In the genomic region with DNA sequence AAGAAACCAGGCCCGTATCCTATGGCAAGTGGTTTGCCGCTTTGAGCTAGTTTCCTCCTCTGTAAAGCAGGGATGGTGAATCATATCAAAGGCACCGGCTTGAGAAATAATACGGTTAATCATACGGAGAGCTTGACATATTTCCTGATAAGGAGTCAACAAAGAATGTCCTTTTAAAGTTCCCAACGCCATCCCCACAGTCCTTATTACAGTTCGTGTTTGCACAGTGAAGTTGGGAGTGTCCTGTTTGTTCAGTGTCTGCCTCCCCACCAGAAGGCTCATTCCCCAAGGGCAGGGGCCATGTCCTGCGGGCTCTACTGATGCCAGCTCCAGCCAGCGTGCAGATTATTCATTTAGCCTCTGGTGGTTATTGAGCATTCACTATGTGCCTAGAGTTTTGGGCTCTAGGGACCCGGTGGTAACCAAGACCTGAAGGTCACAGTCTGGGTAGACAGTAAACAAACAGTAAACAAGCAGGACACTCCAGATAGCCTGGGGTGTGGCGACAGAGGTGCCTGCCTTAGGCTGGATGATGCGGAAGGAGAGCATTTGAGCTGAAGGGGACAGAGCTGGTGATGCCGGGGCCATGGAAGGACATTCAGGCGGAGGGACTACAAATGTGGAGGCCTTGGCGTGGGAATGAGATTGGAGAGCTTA, we compare ENCODE assay signal across 9 cellular contexts. TPM values are rescaled to one million over a fixed set of nuclear protein-coding genes. Genes with fewer than 3 reads are reported as not detected.
DNase-seq lines count a peak whose midpoint lies in the region; ATAC-seq, FAIRE-seq and TF ChIP-seq lines count a peak whose summit lies in the region.
"Had no signal": no experiment of that assay in that cellular context is flagged by ENCODE, and none has a peak within 500 bp of the region (broad histone marks: within the 10 kb centered on the region; RNA-seq: fewer than 3 reads in every experiment).

No MANE protein-coding gene starts in this region.

- DNase-seq in CD4-positive, CD25-positive, alpha-beta regulatory T cell: no peak
- DNase-seq in HT-29 (ENCODE audit: low spot score): peak; percentile 96
- DNase-seq in bronchial epithelial cell (ENCODE audit: low read depth): peak; percentile 88
- no peak for DNase-seq in naive thymus-derived CD4-positive, alpha-beta T cell
- no peak for DNase-seq in central memory CD4-positive, alpha-beta T cell
- DNase-seq in 8988T: no peak
- DNase-seq: GOT3 had no signal

- no peak for TF ChIP-seq CTCF in bronchial epithelial cell (IDR thresholded peaks at IDR 0.05; ENCODE audit: insufficient read depth, low read length, severe bottlenecking)

- CTCF ChIA-PET in naive thymus-derived CD4-positive, alpha-beta T cell (lab: Charles Lee): interaction anchor here (1.0 to 1.4 kb wide), 3 partner anchors 33 to 168 kb away, joined by 3 to 8 read pairs (median 4); no protein-coding TSS in a partner anchor

- H3K27me3 ChIP-seq in CD4-positive, CD25-positive, alpha-beta regulatory T cell (ENCODE audit: control insufficient read depth, insufficient read depth, low read length): no peaks in the 10 kb centered on the region
- no peaks in the 10 kb centered on the region for H3K27me3 ChIP-seq in bronchial epithelial cell (ENCODE audit: control insufficient read depth, insufficient read depth, low read length)
- H3K27me3 ChIP-seq in naive thymus-derived CD4-positive, alpha-beta T cell (ENCODE audit: control insufficient read depth in 2 of 2, insufficient read depth in 2 of 2, low read length in 2 of 2): no peaks in the 10 kb centered on the region

- H3K4me3 Mint-ChIP-seq in CD4-positive, CD25-positive, alpha-beta regulatory T cell: peak overlapping the region in 2 of 4 donors; percentile 64 to 69
- peak overlapping the region in 2 of 10 donors; percentile 47 to 69 for H3K4me3 Mint-ChIP-seq in naive thymus-derived CD4-positive, alpha-beta T cell

- intact Hi-C loops in naive thymus-derived CD4-positive, alpha-beta T cell (cut with micrococcal nuclease): loop anchor here in 1 of 2 donors (10.0 kb wide), 1 partner anchor 272 kb away; a partner anchor contains a TSS

- no peaks in the 10 kb centered on the region for H3K27me3 Mint-ChIP-seq in CD4-positive, CD25-positive, alpha-beta regulatory T cell
- no peaks in the 10 kb centered on the region for H3K27me3 Mint-ChIP-seq in naive thymus-derived CD4-positive, alpha-beta T cell

- ATAC-seq in CD4-positive, CD25-positive, alpha-beta regulatory T cell (ENCODE audit: low read depth in 2 of 2): no peak
- no peak for ATAC-seq in naive thymus-derived CD4-positive, alpha-beta T cell
- ATAC-seq in GM18861 (IDR thresholded peaks at IDR 0.05; ENCODE audit: unreplicated experiment) (no peak), GM21786 (IDR thresholded peaks at IDR 0.05; ENCODE audit: unreplicated experiment) (no peak)

- peaks cover 39% of the 10 kb centered on the region for H3K36me3 ChIP-seq in CD4-positive, CD25-positive, alpha-beta regulatory T cell (ENCODE audit: control insufficient read depth, insufficient read depth, low read length)
- H3K36me3 ChIP-seq in bronchial epithelial cell (ENCODE audit: control insufficient read depth, insufficient read depth, low read length): peaks cover 10% of the 10 kb centered on the region
- H3K36me3 ChIP-seq in naive thymus-derived CD4-positive, alpha-beta T cell (ENCODE audit: control insufficient read depth in 2 of 3, insufficient read depth in 3 of 3, low read length in 3 of 3): peaks cover 0 to 62% (median 12%) of the 10 kb centered on the region in 3 experiments

- no peak overlapping the region for H3K4me3 ChIP-seq in CD4-positive, CD25-positive, alpha-beta regulatory T cell (ENCODE audit: low read depth, low read length)
- H3K4me3 ChIP-seq in bronchial epithelial cell (ENCODE audit: low read depth, low read length): no peak overlapping the region
- no peak overlapping the region for H3K4me3 ChIP-seq in naive thymus-derived CD4-positive, alpha-beta T cell (ENCODE audit: low read length)

- no peaks in the 10 kb centered on the region for H3K9me3 Mint-ChIP-seq in CD4-positive, CD25-positive, alpha-beta regulatory T cell
- H3K9me3 Mint-ChIP-seq in naive thymus-derived CD4-positive, alpha-beta T cell: peaks cover 0 to 3% (median 0%) of the 10 kb centered on the region in 11 donors

- H3K36me3 Mint-ChIP-seq in CD4-positive, CD25-positive, alpha-beta regulatory T cell: peaks cover 26% of the 10 kb centered on the region
- peaks cover 4 to 41% (median 23%) of the 10 kb centered on the region in 5 donors for H3K36me3 Mint-ChIP-seq in naive thymus-derived CD4-positive, alpha-beta T cell

- peak overlapping the region; percentile 73 to 90 (median 87) for H3K27ac Mint-ChIP-seq in CD4-positive, CD25-positive, alpha-beta regulatory T cell
- H3K27ac Mint-ChIP-seq in naive thymus-derived CD4-positive, alpha-beta T cell: peak overlapping the region; percentile 11 to 93 (median 75)

- H3K27ac ChIP-seq in CD4-positive, CD25-positive, alpha-beta regulatory T cell (ENCODE audit: insufficient read depth, low read length, poor library complexity, severe bottlenecking): no peak overlapping the region
- peak overlapping the region; percentile 56 for H3K27ac ChIP-seq in naive thymus-derived CD4-positive, alpha-beta T cell (ENCODE audit: low read depth, low read length)

- POLR2A ChIA-PET in naive thymus-derived CD4-positive, alpha-beta T cell (lab: Charles Lee): interaction anchor here (0.8 to 3.3 kb wide), 7 partner anchors 8 to 39 kb away, joined by 3 to 16 read pairs (median 3); no protein-coding TSS in a partner anchor

- H3K4me1 Mint-ChIP-seq in CD4-positive, CD25-positive, alpha-beta regulatory T cell: peaks cover 0 to 72% (median 41%) of the 10 kb centered on the region in 4 donors
- H3K4me1 Mint-ChIP-seq in naive thymus-derived CD4-positive, alpha-beta T cell: peaks cover 42 to 77% (median 65%) of the 10 kb centered on the region in 7 donors

- peak; percentile 88 for FAIRE-seq in bronchial epithelial cell (lab: Jason Lieb, UNC)

- H3K4me1 ChIP-seq in CD4-positive, CD25-positive, alpha-beta regulatory T cell (ENCODE audit: control insufficient read depth, insufficient read depth, low read length, poor library complexity, severe bottlenecking): peaks cover 41% of the 10 kb centered on the region
- peaks cover 38 to 39% of the 10 kb centered on the region in 2 donors for H3K4me1 ChIP-seq in naive thymus-derived CD4-positive, alpha-beta T cell (ENCODE audit: control insufficient read depth in 2 of 2, insufficient read depth in 2 of 2, low read length in 2 of 2)

- H3K9me3 ChIP-seq in CD4-positive, CD25-positive, alpha-beta regulatory T cell (ENCODE audit: control insufficient read depth in 2 of 2, low read length in 2 of 2): no peaks in the 10 kb centered on the region
- no peaks in the 10 kb centered on the region for H3K9me3 ChIP-seq in naive thymus-derived CD4-positive, alpha-beta T cell (ENCODE audit: control insufficient read depth in 2 of 3, low read length in 3 of 3)

RNA-seq across cellular contexts. Expression of a gene that starts 6.3 kb away (rescaled TPM):
- 179 TPM for total RNA-seq in CD4-positive, CD25-positive, alpha-beta regulatory T cell
- polyA plus RNA-seq in CD4-positive, CD25-positive, alpha-beta regulatory T cell: 10 to 100 TPM; 25.7 to 39.4 (median 32.1) TPM
- 13.2 and 24.8 TPM in 2 replicates for total RNA-seq in HT-29 (2014; rRNA removed; shearing (Covaris generic))
- 6.3 and 7.9 TPM in 2 replicates for total RNA-seq in bronchial epithelial cell
- total RNA-seq in naive thymus-derived CD4-positive, alpha-beta T cell: 100 to 1,000 TPM in 4 of 5 experiments, 10 to 100 TPM in 1; 90.1 to 286 (median 253) TPM
- polyA plus RNA-seq in naive thymus-derived CD4-positive, alpha-beta T cell: 10 to 100 TPM; 33.6 to 74.9 TPM

RNA-seq across cellular contexts. Expression of a gene that starts 23.8 kb away (rescaled TPM):
- total RNA-seq in CD4-positive, CD25-positive, alpha-beta regulatory T cell: 2.0 TPM
- under 1 TPM in 3 of 4 donors, not detected in 1; 0.08 to 0.23 (median 0.11) TPM for polyA plus RNA-seq in CD4-positive, CD25-positive, alpha-beta regulatory T cell
- 0.25 and 0.73 TPM in 2 replicates for total RNA-seq in HT-29 (2014; rRNA removed; shearing (Covaris generic))
- total RNA-seq in bronchial epithelial cell: 0.13 and 0.26 TPM in 2 replicates
- total RNA-seq in naive thymus-derived CD4-positive, alpha-beta T cell: 1 to 10 TPM in 4 of 5 experiments, under 1 TPM in 1; 0.48 to 1.9 (median 1.8) TPM
- polyA plus RNA-seq in naive thymus-derived CD4-positive, alpha-beta T cell: under 1 TPM in 1 of 2 donors, not detected in 1; 0.23 TPM

RNA-seq across cellular contexts. Expression of a gene that starts 35.1 kb away (rescaled TPM):
- total RNA-seq in CD4-positive, CD25-positive, alpha-beta regulatory T cell: not detected
- polyA plus RNA-seq in CD4-positive, CD25-positive, alpha-beta regulatory T cell: under 1 TPM in 2 of 4 donors, not detected in 2; 0.54 to 0.70 TPM
- total RNA-seq in HT-29 (2014; rRNA removed; shearing (Covaris generic)): 0.42 and 3.0 TPM in 2 replicates
- total RNA-seq in bronchial epithelial cell: not detected in 2 replicates
- not detected for total RNA-seq in naive thymus-derived CD4-positive, alpha-beta T cell
- polyA plus RNA-seq in naive thymus-derived CD4-positive, alpha-beta T cell: not detected

RNA-seq across cellular contexts. Expression of a gene that starts 42.4 kb away (rescaled TPM):
- total RNA-seq in CD4-positive, CD25-positive, alpha-beta regulatory T cell: 16.2 TPM
- polyA plus RNA-seq in CD4-positive, CD25-positive, alpha-beta regulatory T cell: 10 to 100 TPM; 15.5 to 24.7 (median 19.9) TPM
- total RNA-seq in HT-29 (2014; rRNA removed; shearing (Covaris generic)): 11.8 and 12.7 TPM in 2 replicates
- total RNA-seq in bronchial epithelial cell: 1.2 and 1.8 TPM in 2 replicates
- total RNA-seq in naive thymus-derived CD4-positive, alpha-beta T cell: 10 to 100 TPM; 11.0 to 33.9 (median 14.7) TPM
- 10 to 100 TPM; 18.3 to 23.5 TPM for polyA plus RNA-seq in naive thymus-derived CD4-positive, alpha-beta T cell

Comparison
In these comparisons a context has a peak if more than half of its experiments do, and no peak if none do; other contexts are left out.
1. DNase-seq: peak in HT-29 (single experiment) and bronchial epithelial cell (single experiment); none in CD4-positive, CD25-positive, alpha-beta regulatory T cell (0 of 3), naive thymus-derived CD4-positive, alpha-beta T cell (0 of 9), central memory CD4-positive, alpha-beta T cell (single experiment) and 8988T (single experiment).